Comparison of ENCODE assay signal across 13 cellular contexts in the genomic region with DNA sequence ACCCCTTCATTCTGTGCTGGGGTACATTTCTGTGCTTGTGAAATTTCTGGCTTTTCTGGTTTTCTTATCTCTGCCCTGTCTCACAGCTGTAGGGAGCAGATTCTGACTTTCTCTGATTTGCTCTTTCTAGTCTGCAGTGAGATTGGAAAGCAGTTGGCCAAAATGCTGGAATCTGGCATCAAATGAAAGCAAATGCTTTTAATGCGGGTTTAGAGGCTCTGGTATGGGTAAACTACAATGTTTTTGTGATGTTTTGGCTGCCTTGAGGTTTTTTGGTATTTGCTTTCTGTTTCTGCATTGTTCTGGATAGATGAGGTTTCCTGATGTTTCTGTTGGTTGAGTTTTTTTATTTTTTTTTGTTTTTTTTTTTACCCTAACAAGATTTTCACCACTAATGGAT. TPM values are rescaled to one million over a fixed set of nuclear protein-coding genes. Genes with fewer than 3 reads are reported as not detected.
A peak's percentile ranks its signal among the peaks of the same experiment; 100 is the strongest.
DNase-seq lines count a peak whose midpoint lies in the region; ATAC-seq, FAIRE-seq and TF ChIP-seq lines count a peak whose summit lies in the region.
"Had no signal": no experiment of that assay in that cellular context is flagged by ENCODE, and none has a peak within 500 bp of the region (broad histone marks: within the 10 kb centered on the region; RNA-seq: fewer than 3 reads in every experiment).

No MANE protein-coding gene starts in this region.

- CTCF ChIA-PET in K562 (lab: Yijun Ruan, JAX; ENCODE audit: low intra/inter-chr PET ratio), result no interaction called here

- FAIRE-seq in GM12892 (lab: Jason Lieb, UNC) (peak; percentile 44), K562 (lab: Jason Lieb, UNC) (no peak), pancreas (lab: Jason Lieb, UNC) (no peak)

- no peak for DNase-seq in GM12892 (ENCODE audit: insufficient read length)
- peak; percentile 83 for DNase-seq in LHCN-M2 (ENCODE audit: low read depth)
- DNase-seq in K562 (ENCODE audit: extremely low read depth in 1 of 4, low spot score in 3 of 4), result no peak
- DNase-seq in non-pigmented ciliary epithelial cell (ENCODE audit: low read depth), result peak; percentile 14
- DNase-seq in pancreas, result no peak
- no peak for DNase-seq in mucosa of descending colon
- DNase-seq in DMS153 treated with DMSO at 0.1 percent for 48 hours (lab: John Stamatoyannopoulos, UW; ENCODE audit: unreplicated experiment), result no peak
- DNase-seq: DMS53, NCI-H2107 had no signal

- H3K9me1 ChIP-seq in K562 (ENCODE audit: control insufficient read depth, insufficient read depth, low read length), result no peaks in the 10 kb centered on the region

- no TSS peak for BruUV-seq in K562 (replicated peaks; lab: Mats Ljungman, UMichigan)

- in situ Hi-C loops in K562 (cut with MboI), result no loop called here

- POLR2A ChIA-PET in K562 (lab: Yijun Ruan, JAX), result no interaction called here

- intact Hi-C loops in K562 (cut with micrococcal nuclease), result no loop called here
- intact Hi-C loops in pancreas (cut with DNase I), result no loop called here
- intact Hi-C loops in mucosa of descending colon (cut with DNase I, micrococcal nuclease), result no loop called here

- no peak overlapping the region for H3K4me2 ChIP-seq in K562 (ENCODE audit: insufficient read depth, low read length)
- H3K4me2 ChIP-seq: KMS-11 had no signal

- no peak for TF ChIP-seq RAD21 in K562 (CRISPR knock-in tag; conservative IDR thresholded peaks at IDR 0.05 in 1 of 2, IDR thresholded peaks at IDR 0.05 in 1 of 2)

- no peak for TF ChIP-seq EP300 in K562 (IDR thresholded peaks at IDR 0.05; ENCODE audit: low read length)

- TF ChIP-seq CTCF in K562 (IDR thresholded peaks at IDR 0.05 in 2 of 3, conservative IDR thresholded peaks at IDR 0.05 in 1 of 3; ENCODE audit: insufficient read depth in 2 of 3, low read depth in 1 of 3, low read length in 3 of 3), result no peak
- TF ChIP-seq CTCF in pancreas (IDR thresholded peaks at IDR 0.05), result no peak
- TF ChIP-seq CTCF in mucosa of descending colon (IDR thresholded peaks at IDR 0.05), result no peak

- no peak overlapping the region for H3K9ac ChIP-seq in K562 (ENCODE audit: insufficient read depth in 1 of 2, low read depth in 2 of 2, low read length in 2 of 2)
- H3K9ac ChIP-seq: KMS-11 had no signal

- ATAC-seq in K562 (no peak), pancreas (no peak), mucosa of descending colon (no peak)
- ATAC-seq: Panc1 had no signal

- H3K36me3 ChIP-seq in K562 (ENCODE audit: control insufficient read depth, insufficient read depth, low read length) (no peaks in the 10 kb centered on the region), pancreas (no peaks in the 10 kb centered on the region), mucosa of descending colon (ENCODE audit: low read depth) (no peaks in the 10 kb centered on the region)

- peaks cover 15 to 36% of the 10 kb centered on the region in 2 experiments for H3K27me3 ChIP-seq in K562 (ENCODE audit: control insufficient read depth in 2 of 2, insufficient read depth in 2 of 2, low read length in 2 of 2)
- H3K27me3 ChIP-seq in pancreas, result no peaks in the 10 kb centered on the region

- 0% methylated on average over 1 of the region's 1 CpG for WGBS in K562 (ENCODE audit: insufficient coverage, low coverage, missing lambda C conversion rate)
- WGBS in pancreas, 2 donors, result 23 to 24% methylated on average over 1 of the region's 1 CpG

- H3K9me3 ChIP-seq in K562 (replicated peaks; ENCODE audit: control insufficient read depth, insufficient read depth, low read depth, low read length) (no peaks in the 10 kb centered on the region), pancreas (no peaks in the 10 kb centered on the region), mucosa of descending colon (no peaks in the 10 kb centered on the region)

- H4K20me1 ChIP-seq in K562 (replicated peaks; ENCODE audit: control insufficient read depth, insufficient read depth, low read length), result no peaks in the 10 kb centered on the region

- H2AFZ ChIP-seq in K562 (ENCODE audit: low read depth, low read length), result no peak overlapping the region

- H3K27ac ChIP-seq in K562 (ENCODE audit: extremely low read depth, low read depth, low read length), result no peak overlapping the region
- H3K27ac ChIP-seq in pancreas, result no peak overlapping the region
- H3K27ac ChIP-seq: KMS-11, VCaP had no signal

- H3K4me1 ChIP-seq in K562 (replicated peaks in 1 of 2; ENCODE audit: control insufficient read depth in 2 of 2, insufficient read depth in 2 of 2, low read length in 2 of 2) (no peaks in the 10 kb centered on the region), pancreas (peaks cover 0 to 7% (median 5%) of the 10 kb centered on the region in 3 donors), mucosa of descending colon (ENCODE audit: low read depth) (no peaks in the 10 kb centered on the region)

- no peak overlapping the region for H3K4me3 ChIP-seq in K562
- no peak overlapping the region for H3K4me3 ChIP-seq in pancreas
- H3K4me3 ChIP-seq in mucosa of descending colon, result no peak overlapping the region
- H3K4me3 ChIP-seq: skin epidermis had no signal

- TF ChIP-seq POLR2A in GM12892 (IDR thresholded peaks at IDR 0.05; ENCODE audit: low read depth, low read length), result no peak
- no peak for TF ChIP-seq POLR2A in K562 (conservative IDR thresholded peaks at IDR 0.05)

- H3K79me2 ChIP-seq in K562 (ENCODE audit: control insufficient read depth, insufficient read depth, low read length), result no peaks in the 10 kb centered on the region

TF ChIP-seq in K562, 482 proteins besides CTCF, POLR2A, EP300 and RAD21:
- TF ChIP-seq CBFA2T3 (IDR thresholded peaks at IDR 0.05) (peak; percentile 34), KDM1A (IDR thresholded peaks at IDR 0.05) (peak in 1 of 2 experiments; percentile 12; a peak in 1 of 4 replicates), RCOR1 (IDR thresholded peaks at IDR 0.05; ENCODE audit: borderline replicate concordance in 1 of 2, low read depth in 2 of 2, low read length in 2 of 2) (0 out of 4 replicates have a peak, but pooled peaks of 1 of the 2 experiments have one; percentile 24)
- TF ChIP-seq, protein P1, sequence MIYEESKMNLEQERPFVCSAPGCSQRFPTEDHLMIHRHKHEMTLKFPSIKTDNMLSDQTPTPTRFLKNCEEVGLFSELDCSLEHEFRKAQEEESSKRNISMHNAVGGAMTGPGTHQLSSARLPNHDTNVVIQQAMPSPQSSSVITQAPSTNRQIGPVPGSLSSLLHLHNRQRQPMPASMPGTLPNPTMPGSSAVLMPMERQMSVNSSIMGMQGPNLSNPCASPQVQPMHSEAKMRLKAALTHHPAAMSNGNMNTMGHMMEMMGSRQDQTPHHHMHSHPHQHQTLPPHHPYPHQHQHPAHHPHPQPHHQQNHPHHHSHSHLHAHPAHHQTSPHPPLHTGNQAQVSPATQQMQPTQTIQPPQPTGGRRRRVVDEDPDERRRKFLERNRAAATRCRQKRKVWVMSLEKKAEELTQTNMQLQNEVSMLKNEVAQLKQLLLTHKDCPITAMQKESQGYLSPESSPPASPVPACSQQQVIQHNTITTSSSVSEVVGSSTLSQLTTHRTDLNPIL (CRISPR knock-in tag; IDR thresholded peaks at IDR 0.05), result no peak

RNA-seq across cellular contexts. Expression of a gene that starts 23.8 kb away (rescaled TPM):
- polyA plus RNA-seq in GM12892 (2012; ENCODE audit: missing spikeins), result 39.1 TPM
- total RNA-seq in LHCN-M2 (2014; rRNA removed) (33.6 and 41.1 TPM in 2 replicates), K562 (2014; rRNA removed) (25.8 and 28.0 TPM in 2 replicates), K562 (2014; rRNA removed; fragmentation: Illumina TruSeq; extraction: Trizol) (36.5 and 38.9 TPM in 2 replicates), K562 (2015; rRNA removed; fragmentation: Illumina TruSeq; extraction: Trizol) (33.0 and 36.4 TPM in 2 replicates), K562 (2021) (25.1 and 29.9 TPM in 2 replicates), pancreas (10 to 100 TPM; 11.7 to 20.7 (median 17.8) TPM), mucosa of descending colon (10 to 100 TPM; 28.1 to 36.0 (median 28.7) TPM)
- polyA plus RNA-seq in LHCN-M2 (2012), result 30.7 TPM
- 3.3 and 12.6 TPM in 2 replicates for total RNA-seq in K562 (2011; cell fraction: chromatin; rRNA removed; ENCODE audit: low replicate concordance)
- 6.4 and 7.0 TPM in 2 replicates for total RNA-seq in K562 (2011; cell fraction: nucleolus; rRNA removed)
- 10.3 and 13.6 TPM in 2 replicates for total RNA-seq in K562 (2011; cell fraction: nucleoplasm; rRNA removed)
- polyA plus RNA-seq in K562 (2011; rRNA removed) (29.2 and 45.1 TPM in 2 replicates), K562 (2014; fragmentation: Illumina TruSeq; extraction: Trizol) (26.0 and 33.7 TPM in 2 replicates), K562 (2014; fragmentation: Nextera tagmentation; extraction: Ambion mirVana) (10 to 100 TPM; 50.7 to 51.0 TPM), K562 (2014; rRNA removed) (36.9 and 46.3 TPM in 2 replicates), pancreas (10 to 100 TPM; 25.0 to 37.4 TPM)
- polyA plus RNA-seq in K562 (2011; cell fraction: cytosol; rRNA removed), result 10.0 and 16.1 TPM in 2 replicates
- 6.0 and 10.8 TPM in 2 replicates for polyA plus RNA-seq in K562 (2011; cell fraction: nucleus; rRNA removed)
- 30.2 and 36.9 TPM in 2 replicates for polyA plus RNA-seq in K562 (2012)
- polyA minus RNA-seq in K562 (2011; rRNA and poly(A)+ RNA removed), result 8.2 and 9.4 TPM in 2 replicates
- polyA minus RNA-seq in K562 (2011; cell fraction: cytosol; rRNA and poly(A)+ RNA removed), result 5.6 and 7.2 TPM in 2 replicates
- 2.3 and 3.6 TPM in 2 replicates for polyA minus RNA-seq in K562 (2011; cell fraction: nucleus; rRNA and poly(A)+ RNA removed)

Comparison
In these comparisons a context has a peak if more than half of its experiments do, and no peak if none do; other contexts are left out.
1. DNase-seq: peak in LHCN-M2 (single experiment) and non-pigmented ciliary epithelial cell (single experiment); none in GM12892 (single experiment), K562 (0 of 4), pancreas (0 of 6), mucosa of descending colon (0 of 3) and DMS153 treated with DMSO at 0.1 percent for 48 hours (single experiment).